In the genomic region with DNA sequence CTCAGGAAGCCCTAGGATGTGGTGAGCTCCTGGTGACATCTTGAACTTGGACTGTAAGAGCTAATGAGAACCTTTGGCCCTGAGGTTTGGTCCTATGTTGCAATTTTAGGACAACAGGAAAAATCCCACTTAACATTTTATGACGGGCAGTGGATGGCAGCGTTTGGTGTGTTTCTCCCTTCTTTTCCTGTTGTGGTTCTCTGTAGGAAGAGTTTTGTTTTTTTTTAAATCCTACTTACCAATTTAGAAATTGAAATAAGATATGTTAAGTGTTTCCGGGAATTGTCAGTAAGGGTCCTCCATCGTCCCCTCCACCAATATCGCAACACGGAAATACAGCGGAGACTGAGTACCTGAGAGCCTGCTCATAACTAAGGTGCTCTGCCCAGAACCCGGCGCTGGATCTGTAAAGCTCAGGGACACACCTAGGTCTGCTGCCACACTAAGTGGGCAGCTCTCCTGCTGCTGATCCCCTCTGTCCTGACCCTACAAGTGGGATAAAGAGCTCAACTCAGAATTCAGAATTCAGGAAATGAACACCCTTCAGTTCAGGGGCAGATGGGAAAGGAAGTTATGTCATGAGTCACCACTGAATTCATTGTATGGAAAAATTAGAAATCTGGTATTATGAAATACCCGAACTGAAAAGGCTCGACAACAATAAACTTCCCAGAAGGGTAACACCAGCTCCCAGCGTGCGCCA, we compare ENCODE assay signal across 2 cellular contexts.
TF ChIP-seq lines count a peak whose summit lies in the region.

No MANE protein-coding gene starts in this region.

TF ChIP-seq in SK-N-SH, 30 proteins besides CTCF, POLR2A, EP300 and RAD21 (continued from another document):
- TF ChIP-seq, protein P1, sequence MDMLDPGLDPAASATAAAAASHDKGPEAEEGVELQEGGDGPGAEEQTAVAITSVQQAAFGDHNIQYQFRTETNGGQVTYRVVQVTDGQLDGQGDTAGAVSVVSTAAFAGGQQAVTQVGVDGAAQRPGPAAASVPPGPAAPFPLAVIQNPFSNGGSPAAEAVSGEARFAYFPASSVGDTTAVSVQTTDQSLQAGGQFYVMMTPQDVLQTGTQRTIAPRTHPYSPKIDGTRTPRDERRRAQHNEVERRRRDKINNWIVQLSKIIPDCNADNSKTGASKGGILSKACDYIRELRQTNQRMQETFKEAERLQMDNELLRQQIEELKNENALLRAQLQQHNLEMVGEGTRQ (IDR thresholded peaks at IDR 0.05; ENCODE audit: borderline replicate concordance, low read depth, low read length): no peak
- TF ChIP-seq EZH2phosphoT487 (IDR thresholded peaks at IDR 0.05; ENCODE audit: borderline replicate concordance, low read depth) (no peak), YY1 (IDR thresholded peaks at IDR 0.05; ENCODE audit: low read depth) (no peak), FOXJ3 (CRISPR knock-in tag; IDR thresholded peaks at IDR 0.05) (no peak)
- TF ChIP-seq, protein P2, sequence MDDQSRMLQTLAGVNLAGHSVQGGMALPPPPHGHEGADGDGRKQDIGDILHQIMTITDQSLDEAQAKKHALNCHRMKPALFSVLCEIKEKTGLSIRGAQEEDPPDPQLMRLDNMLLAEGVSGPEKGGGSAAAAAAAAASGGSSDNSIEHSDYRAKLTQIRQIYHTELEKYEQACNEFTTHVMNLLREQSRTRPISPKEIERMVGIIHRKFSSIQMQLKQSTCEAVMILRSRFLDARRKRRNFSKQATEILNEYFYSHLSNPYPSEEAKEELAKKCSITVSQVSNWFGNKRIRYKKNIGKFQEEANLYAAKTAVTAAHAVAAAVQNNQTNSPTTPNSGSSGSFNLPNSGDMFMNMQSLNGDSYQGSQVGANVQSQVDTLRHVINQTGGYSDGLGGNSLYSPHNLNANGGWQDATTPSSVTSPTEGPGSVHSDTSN (IDR thresholded peaks at IDR 0.05): no peak

TF ChIP-seq in SK-N-SH treated with all-trans-retinoic acid at 6 μM for 48 hours, 23 proteins besides CTCF, POLR2A, EP300 and RAD21 (continued from another document):
- TF ChIP-seq, protein P3, sequence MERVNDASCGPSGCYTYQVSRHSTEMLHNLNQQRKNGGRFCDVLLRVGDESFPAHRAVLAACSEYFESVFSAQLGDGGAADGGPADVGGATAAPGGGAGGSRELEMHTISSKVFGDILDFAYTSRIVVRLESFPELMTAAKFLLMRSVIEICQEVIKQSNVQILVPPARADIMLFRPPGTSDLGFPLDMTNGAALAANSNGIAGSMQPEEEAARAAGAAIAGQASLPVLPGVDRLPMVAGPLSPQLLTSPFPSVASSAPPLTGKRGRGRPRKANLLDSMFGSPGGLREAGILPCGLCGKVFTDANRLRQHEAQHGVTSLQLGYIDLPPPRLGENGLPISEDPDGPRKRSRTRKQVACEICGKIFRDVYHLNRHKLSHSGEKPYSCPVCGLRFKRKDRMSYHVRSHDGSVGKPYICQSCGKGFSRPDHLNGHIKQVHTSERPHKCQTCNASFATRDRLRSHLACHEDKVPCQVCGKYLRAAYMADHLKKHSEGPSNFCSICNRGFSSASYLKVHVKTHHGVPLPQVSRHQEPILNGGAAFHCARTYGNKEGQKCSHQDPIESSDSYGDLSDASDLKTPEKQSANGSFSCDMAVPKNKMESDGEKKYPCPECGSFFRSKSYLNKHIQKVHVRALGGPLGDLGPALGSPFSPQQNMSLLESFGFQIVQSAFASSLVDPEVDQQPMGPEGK (CRISPR knock-in tag; IDR thresholded peaks at IDR 0.05; ENCODE audit: borderline replicate concordance): no peak
- TF ChIP-seq, protein P4, sequence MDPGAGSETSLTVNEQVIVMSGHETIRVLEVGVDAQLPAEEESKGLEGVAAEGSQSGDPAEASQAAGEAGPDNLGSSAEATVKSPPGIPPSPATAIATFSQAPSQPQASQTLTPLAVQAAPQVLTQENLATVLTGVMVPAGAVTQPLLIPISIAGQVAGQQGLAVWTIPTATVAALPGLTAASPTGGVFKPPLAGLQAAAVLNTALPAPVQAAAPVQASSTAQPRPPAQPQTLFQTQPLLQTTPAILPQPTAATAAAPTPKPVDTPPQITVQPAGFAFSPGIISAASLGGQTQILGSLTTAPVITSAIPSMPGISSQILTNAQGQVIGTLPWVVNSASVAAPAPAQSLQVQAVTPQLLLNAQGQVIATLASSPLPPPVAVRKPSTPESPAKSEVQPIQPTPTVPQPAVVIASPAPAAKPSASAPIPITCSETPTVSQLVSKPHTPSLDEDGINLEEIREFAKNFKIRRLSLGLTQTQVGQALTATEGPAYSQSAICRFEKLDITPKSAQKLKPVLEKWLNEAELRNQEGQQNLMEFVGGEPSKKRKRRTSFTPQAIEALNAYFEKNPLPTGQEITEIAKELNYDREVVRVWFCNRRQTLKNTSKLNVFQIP (CRISPR knock-in tag; IDR thresholded peaks at IDR 0.05; ENCODE audit: borderline replicate concordance, low read depth): no peak
- TF ChIP-seq SNAI2 (CRISPR knock-in tag; IDR thresholded peaks at IDR 0.05): no peak
- TF ChIP-seq, protein P5, sequence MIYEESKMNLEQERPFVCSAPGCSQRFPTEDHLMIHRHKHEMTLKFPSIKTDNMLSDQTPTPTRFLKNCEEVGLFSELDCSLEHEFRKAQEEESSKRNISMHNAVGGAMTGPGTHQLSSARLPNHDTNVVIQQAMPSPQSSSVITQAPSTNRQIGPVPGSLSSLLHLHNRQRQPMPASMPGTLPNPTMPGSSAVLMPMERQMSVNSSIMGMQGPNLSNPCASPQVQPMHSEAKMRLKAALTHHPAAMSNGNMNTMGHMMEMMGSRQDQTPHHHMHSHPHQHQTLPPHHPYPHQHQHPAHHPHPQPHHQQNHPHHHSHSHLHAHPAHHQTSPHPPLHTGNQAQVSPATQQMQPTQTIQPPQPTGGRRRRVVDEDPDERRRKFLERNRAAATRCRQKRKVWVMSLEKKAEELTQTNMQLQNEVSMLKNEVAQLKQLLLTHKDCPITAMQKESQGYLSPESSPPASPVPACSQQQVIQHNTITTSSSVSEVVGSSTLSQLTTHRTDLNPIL (CRISPR knock-in tag; IDR thresholded peaks at IDR 0.05; ENCODE audit: low read depth): no peak
